In the genomic region with DNA sequence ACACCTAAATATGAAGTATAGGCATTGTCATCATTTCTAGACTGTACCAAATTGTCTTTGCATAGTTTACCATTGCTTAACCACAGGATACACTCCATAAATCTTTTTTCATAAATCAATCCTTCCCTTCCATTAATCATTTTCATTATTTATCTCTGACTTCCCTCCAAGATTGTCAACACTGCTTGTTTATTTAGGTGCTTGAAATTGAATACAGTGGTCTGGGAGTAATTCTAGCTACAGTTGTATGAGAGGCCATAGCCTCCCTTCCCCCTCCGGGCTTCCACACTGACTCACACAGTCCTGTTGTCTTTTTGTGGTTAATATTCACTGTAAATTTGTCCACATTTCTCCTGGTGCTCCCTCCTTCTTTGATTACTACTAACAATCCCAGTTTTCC, we compare ENCODE assay signal across 8 cellular contexts.
DNase-seq lines count a peak whose midpoint lies in the region; ATAC-seq, FAIRE-seq and TF ChIP-seq lines count a peak whose summit lies in the region.

No MANE protein-coding gene starts in this region.

- ATAC-seq in HG02884 (IDR thresholded peaks at IDR 0.05; ENCODE audit: unreplicated experiment) = no peak

- H3K9me3 ChIP-seq in thyroid gland = no peaks in the 10 kb centered on the region

- no peaks in the 10 kb centered on the region for H3K4me1 ChIP-seq in thyroid gland

- H3K4me3 ChIP-seq in bronchial epithelial cell (ENCODE audit: low read depth, low read length) = no peak overlapping the region
- no peak overlapping the region for H3K4me3 ChIP-seq in thyroid gland (replicated peaks in 1 of 3)

- H3K36me3 ChIP-seq in bronchial epithelial cell (ENCODE audit: control insufficient read depth, insufficient read depth, low read length) (no peaks in the 10 kb centered on the region), thyroid gland (no peaks in the 10 kb centered on the region)

- no peak for DNase-seq in H54 (ENCODE audit: insufficient read length, low spot score)
- DNase-seq in NCI-H2196 treated with DMSO at 0.1 percent for 48 hours (lab: John Stamatoyannopoulos, UW; ENCODE audit: unreplicated experiment) = peak; percentile 39
- peak; percentile 65 for DNase-seq in bronchial epithelial cell (ENCODE audit: low read depth)
- peak; percentile 53 for DNase-seq in renal cortical epithelial cell (ENCODE audit: low read depth)
- DNase-seq in NAMALWA (ENCODE audit: low spot score) = no peak
- DNase-seq in Kasumi-1 (lab: John Stamatoyannopoulos, UW) = no peak
- DNase-seq in thyroid gland = no peak

- WGBS in thyroid gland, 2 donors = 71 to 77% methylated on average over 1 of the region's 1 CpG

- H3K27me3 ChIP-seq in bronchial epithelial cell (ENCODE audit: control insufficient read depth, insufficient read depth, low read length) (no peaks in the 10 kb centered on the region), thyroid gland (no peaks in the 10 kb centered on the region)

- FAIRE-seq in H54 (lab: Jason Lieb, UNC) (peak; percentile 88), bronchial epithelial cell (lab: Jason Lieb, UNC) (no peak)

- intact Hi-C loops in thyroid gland (cut with DNase I) = no loop called here

- TF ChIP-seq POLR2A in H54 (IDR thresholded peaks at IDR 0.05; ENCODE audit: low read depth, low read length) (no peak), thyroid gland (IDR thresholded peaks at IDR 0.05) (no peak)

- H3K27ac ChIP-seq in thyroid gland = no peak overlapping the region

- TF ChIP-seq CTCF in bronchial epithelial cell (IDR thresholded peaks at IDR 0.05; ENCODE audit: insufficient read depth, low read length, severe bottlenecking) (no peak), thyroid gland (IDR thresholded peaks at IDR 0.05) (no peak)

Comparison
In these comparisons a context has a peak if more than half of its experiments do, and no peak if none do; other contexts are left out.
1. DNase-seq: peak in NCI-H2196 treated with DMSO at 0.1 percent for 48 hours (single experiment), bronchial epithelial cell (single experiment) and renal cortical epithelial cell (single experiment); none in H54 (single experiment), NAMALWA (single experiment), Kasumi-1 (0 of 2) and thyroid gland (0 of 2).